In genomic region chr12:87827638-87828264, GRCh38 we compare ENCODE assay signal across 17 cellular contexts.
DNase-seq lines count a peak whose midpoint lies in the region; FAIRE-seq and TF ChIP-seq lines count a peak whose summit lies in the region.
"Had no signal": no experiment of that assay in that cellular context is flagged by ENCODE, and none has a peak within 500 bp of the region (broad histone marks: within the 10 kb centered on the region; RNA-seq: fewer than 3 reads in every experiment).

No MANE protein-coding gene starts in this region.

- H3K4me1 Mint-ChIP-seq in astrocyte (ENCODE audit: low read depth, unreplicated experiment) (peaks cover 13% of the 10 kb centered on the region), progenitor cell of endocrine pancreas (ENCODE audit: low read depth) (peaks cover 1% of the 10 kb centered on the region)
- H3K4me1 Mint-ChIP-seq: neural crest cell, T-helper 17 cell had no signal

- CTCF ChIA-PET in A673 (lab: Charles Lee): no interaction called here

- DNase-seq in A673 (ENCODE audit: low spot score): peak; percentile 45
- peak; percentile 10 for DNase-seq in HTR-8/SVneo (ENCODE audit: insufficient read length, low spot score)
- DNase-seq in astrocyte (ENCODE audit: low read depth): peak; percentile 85
- DNase-seq in iPS-NIHi7 (ENCODE audit: extremely low spot score): peak; percentile 8
- no peak for DNase-seq in NCI-H774 (lab: John Stamatoyannopoulos, UW)
- DNase-seq in D341Med (ENCODE audit: low spot score): no peak
- DNase-seq in progenitor cell of endocrine pancreas (ENCODE audit: low spot score, unreplicated experiment): no peak
- no peak for DNase-seq in ovary
- DNase-seq: activated CD4-positive, alpha-beta memory T cell treated with anti-CD3 and anti-CD28 coated beads for 36 hours; activated gamma-delta T cell treated with Interleukin-2 at 50 U/mL for 16 hours; DND-41; NCI-H1694 treated with DMSO at 0.1 percent for 48 hours; NK-92 treated with Interleukin-12 subunit alpha and Interleukin-12 subunit beta, amount 100 ng/mL, for 24 hours; T-helper 17 cell had no signal

- H3K27ac ChIP-seq in A673 (ENCODE audit: low read depth, low read length, poor library complexity, severe bottlenecking) (no peak overlapping the region), astrocyte (ENCODE audit: low read depth, low read length) (peak overlapping the region; percentile 31), ovary (no peak overlapping the region)
- H3K27ac ChIP-seq: gastroesophageal sphincter had no signal

- BruUV-seq in A673 (replicated peaks; lab: Mats Ljungman, UMichigan): no TSS peak

- no peak overlapping the region for H3K4me3 Mint-ChIP-seq in astrocyte (ENCODE audit: unreplicated experiment)
- no peak overlapping the region for H3K4me3 Mint-ChIP-seq in progenitor cell of endocrine pancreas (ENCODE audit: low read depth)
- H3K4me3 Mint-ChIP-seq: activated CD4-positive, alpha-beta memory T cell treated with anti-CD3 and anti-CD28 coated beads for 36 hours; neural crest cell; T-helper 17 cell had no signal

- H3K36me3 Mint-ChIP-seq in astrocyte (ENCODE audit: low read depth, unreplicated experiment): no peaks in the 10 kb centered on the region
- no peaks in the 10 kb centered on the region for H3K36me3 Mint-ChIP-seq in progenitor cell of endocrine pancreas (ENCODE audit: insufficient read depth)
- H3K36me3 Mint-ChIP-seq: activated CD4-positive, alpha-beta memory T cell treated with anti-CD3 and anti-CD28 coated beads for 36 hours had no signal

- H3K27ac Mint-ChIP-seq in astrocyte (ENCODE audit: unreplicated experiment) (no peak overlapping the region), progenitor cell of endocrine pancreas (no peak overlapping the region)
- H3K27ac Mint-ChIP-seq: activated CD4-positive, alpha-beta memory T cell treated with anti-CD3 and anti-CD28 coated beads for 36 hours; T-helper 17 cell had no signal

- H3K9ac ChIP-seq in astrocyte (ENCODE audit: low read length): peak overlapping the region; percentile 16

- TF ChIP-seq CTCF in A673 (conservative IDR thresholded peaks at IDR 0.05; ENCODE audit: low read depth, low read length) (no peak), astrocyte (IDR thresholded peaks at IDR 0.05; ENCODE audit: insufficient read depth, low read depth, low read length) (no peak), progenitor cell of endocrine pancreas (IDR thresholded peaks at IDR 0.05; ENCODE audit: unreplicated experiment) (no peak), ovary (IDR thresholded peaks at IDR 0.05) (no peak)

- POLR2A ChIA-PET in A673 (lab: Charles Lee; ENCODE audit: low non-redundant PET): no interaction called here

- no peak overlapping the region for H2AFZ ChIP-seq in astrocyte (ENCODE audit: low read depth, low read length)

- TF ChIP-seq POLR2A in ovary (IDR thresholded peaks at IDR 0.05): no peak

- H3K4me3 ChIP-seq in A673 (ENCODE audit: low read depth, low read length, poor library complexity, severe bottlenecking) (no peak overlapping the region), astrocyte (ENCODE audit: insufficient read depth, low read depth, low read length) (peak overlapping the region; percentile 1), ovary (no peak overlapping the region)
- H3K4me3 ChIP-seq: gastroesophageal sphincter, K562 had no signal

- H3K27me3 ChIP-seq in A673 (replicated peaks; ENCODE audit: insufficient read depth, low read depth, low read length, poor library complexity) (no peaks in the 10 kb centered on the region), astrocyte (ENCODE audit: insufficient read depth, low read length) (no peaks in the 10 kb centered on the region), ovary (no peaks in the 10 kb centered on the region)
- H3K27me3 ChIP-seq: gastroesophageal sphincter had no signal

- FAIRE-seq in HTR-8/SVneo (lab: Jason Lieb, UNC) (peak; percentile 23), astrocyte (lab: Jason Lieb, UNC) (peak; percentile 89)
- FAIRE-seq: K562 had no signal

- H3K36me3 ChIP-seq in A673 (ENCODE audit: insufficient read depth, low read length, poor library complexity, severe bottlenecking) (no peaks in the 10 kb centered on the region), astrocyte (ENCODE audit: insufficient read depth, low read length) (no peaks in the 10 kb centered on the region), ovary (no peaks in the 10 kb centered on the region)
- H3K36me3 ChIP-seq: gastroesophageal sphincter had no signal

- no peaks in the 10 kb centered on the region for H4K20me1 ChIP-seq in astrocyte (ENCODE audit: insufficient read depth, low read length)

- H3K79me2 ChIP-seq in astrocyte (ENCODE audit: insufficient read depth, low read length): no peaks in the 10 kb centered on the region

- no peak for TF ChIP-seq EP300 in ovary (IDR thresholded peaks at IDR 0.05)

- H3K9me3 Mint-ChIP-seq in astrocyte (ENCODE audit: unreplicated experiment) (no peaks in the 10 kb centered on the region), progenitor cell of endocrine pancreas (ENCODE audit: low read depth) (no peaks in the 10 kb centered on the region)
- H3K9me3 Mint-ChIP-seq: activated CD4-positive, alpha-beta memory T cell treated with anti-CD3 and anti-CD28 coated beads for 36 hours; neural crest cell had no signal

- H3K27me3 Mint-ChIP-seq in astrocyte (ENCODE audit: low read depth, unreplicated experiment): no peaks in the 10 kb centered on the region
- no peaks in the 10 kb centered on the region for H3K27me3 Mint-ChIP-seq in progenitor cell of endocrine pancreas
- H3K27me3 Mint-ChIP-seq: activated CD4-positive, alpha-beta memory T cell treated with anti-CD3 and anti-CD28 coated beads for 36 hours; T-helper 17 cell had no signal

- intact Hi-C loops in A673 (cut with micrococcal nuclease; ENCODE audit: unreplicated experiment): no loop called here
- intact Hi-C loops in ovary (cut with DNase I): no loop called here

- H3K9me3 ChIP-seq in A673 (ENCODE audit: low read depth, low read length, poor library complexity, severe bottlenecking) (no peaks in the 10 kb centered on the region), astrocyte (ENCODE audit: insufficient read depth, low read depth, low read length) (no peaks in the 10 kb centered on the region), ovary (no peaks in the 10 kb centered on the region)
- H3K9me3 ChIP-seq: gastroesophageal sphincter had no signal

- H3K4me2 ChIP-seq in astrocyte (ENCODE audit: low read length): peak overlapping the region; percentile 56

- no peaks in the 10 kb centered on the region for H3K4me1 ChIP-seq in A673 (ENCODE audit: insufficient read depth, low read length, poor library complexity, severe bottlenecking)
- H3K4me1 ChIP-seq in astrocyte (ENCODE audit: insufficient read depth, low read length): peaks cover 21% of the 10 kb centered on the region
- no peaks in the 10 kb centered on the region for H3K4me1 ChIP-seq in ovary (ENCODE audit: insufficient read depth)
- H3K4me1 ChIP-seq: gastroesophageal sphincter had no signal

- WGBS in ovary, 3 donors: 53 to 73% (median 68%) methylated on average over 2 of the region's 2 CpGs

Comparison
In these comparisons a context has a peak if more than half of its experiments do, and no peak if none do; other contexts are left out.
1. DNase-seq: peak in A673 (single experiment), HTR-8/SVneo (single experiment), astrocyte (single experiment) and iPS-NIHi7 (single experiment); none in NCI-H774 (single experiment), D341Med (single experiment), progenitor cell of endocrine pancreas (single experiment) and ovary (0 of 5).